8 cellular contexts compared by ENCODE assay signal in the genomic region with DNA sequence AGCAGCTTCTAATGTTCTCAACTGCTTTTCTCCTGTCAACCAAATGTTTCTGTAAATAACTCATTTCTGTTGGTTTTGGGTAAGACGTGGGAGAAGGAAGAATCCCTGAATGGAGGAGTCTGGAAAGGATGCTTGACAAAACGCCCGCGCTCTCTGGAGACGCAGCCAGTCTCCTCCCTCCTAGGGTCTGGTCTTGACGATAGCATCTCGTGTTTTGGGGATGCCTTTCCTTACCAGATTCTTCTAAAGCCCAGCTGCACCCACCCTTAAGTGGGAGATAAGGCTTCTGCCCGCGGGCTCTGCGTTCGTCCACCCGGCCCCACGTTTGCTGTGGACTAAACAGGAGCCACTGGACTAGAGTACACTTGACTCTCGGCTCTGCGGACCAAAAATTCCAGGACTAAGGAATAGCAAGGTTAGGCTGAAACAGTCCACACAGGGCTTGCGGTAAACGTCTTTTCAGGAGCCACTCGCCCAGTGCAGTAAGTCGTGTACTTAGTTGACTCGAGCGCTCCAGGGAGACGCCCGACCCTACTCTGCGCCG. TPM values are rescaled to one million over a fixed set of nuclear protein-coding genes. Genes with fewer than 3 reads are reported as not detected.
DNase-seq lines count a peak whose midpoint lies in the region; ATAC-seq and TF ChIP-seq lines count a peak whose summit lies in the region.

No MANE protein-coding gene starts in this region.

- no peak for ATAC-seq in HG02840 (IDR thresholded peaks at IDR 0.05; ENCODE audit: low FRiP score, unreplicated experiment)
- ATAC-seq in GM21447 (IDR thresholded peaks at IDR 0.05; ENCODE audit: unreplicated experiment), result no peak
- no peak for ATAC-seq in HG02938 (IDR thresholded peaks at IDR 0.05; ENCODE audit: unreplicated experiment)

- TF ChIP-seq CTCF in osteocyte (IDR thresholded peaks at IDR 0.05), result no peak

- peaks cover 20% of the 10 kb centered on the region for H3K4me1 Mint-ChIP-seq in activated CD4-positive, alpha-beta memory T cell treated with anti-CD3 and anti-CD28 coated beads, Interleukin-2, amount 10 ng/mL, durations not matched to agents 7 days and 5 days
- H3K4me1 Mint-ChIP-seq in osteocyte (ENCODE audit: unreplicated experiment), result peaks cover 49% of the 10 kb centered on the region

- H3K27ac Mint-ChIP-seq in activated CD4-positive, alpha-beta memory T cell treated with anti-CD3 and anti-CD28 coated beads, Interleukin-2, amount 10 ng/mL, durations not matched to agents 7 days and 5 days, result no peak overlapping the region
- H3K27ac Mint-ChIP-seq in osteocyte (ENCODE audit: unreplicated experiment), result peak overlapping the region; percentile 98

- POLR2A ChIA-PET in activated CD4-positive, alpha-beta memory T cell treated with anti-CD3 and anti-CD28 coated beads, Interleukin-2, amount 10 ng/mL, durations not matched to agents 7 days and 5 days (lab: Charles Lee), result interaction anchor here (0.9 kb wide), 1 partner anchor 16 kb away, joined by 3 read pairs; no protein-coding TSS in a partner anchor

- DNase-seq in ELR (ENCODE audit: low read depth) (peak; percentile 41), globus pallidus (ENCODE audit: low spot score) (peak; percentile 48), osteocyte (ENCODE audit: extremely low spot score, unreplicated experiment) (no peak), NCI-H2029 treated with DMSO at 0.1 percent for 48 hours (lab: John Stamatoyannopoulos, UW) (no peak)
- DNase-seq in activated CD4-positive, alpha-beta memory T cell treated with anti-CD3 and anti-CD28 coated beads, Interleukin-2, amount 10 ng/mL, durations not matched to agents 7 days and 5 days, result no peak

- CTCF ChIA-PET in activated CD4-positive, alpha-beta memory T cell treated with anti-CD3 and anti-CD28 coated beads, Interleukin-2, amount 10 ng/mL, durations not matched to agents 7 days and 5 days (lab: Charles Lee), result interaction anchor here (0.7 kb wide), 1 partner anchor 16 kb away, joined by 4 read pairs; no protein-coding TSS in a partner anchor

- H3K9me3 Mint-ChIP-seq in activated CD4-positive, alpha-beta memory T cell treated with anti-CD3 and anti-CD28 coated beads, Interleukin-2, amount 10 ng/mL, durations not matched to agents 7 days and 5 days, result no peaks in the 10 kb centered on the region
- H3K9me3 Mint-ChIP-seq in osteocyte (ENCODE audit: unreplicated experiment), result no peaks in the 10 kb centered on the region

- peaks cover 3% of the 10 kb centered on the region for H3K36me3 Mint-ChIP-seq in activated CD4-positive, alpha-beta memory T cell treated with anti-CD3 and anti-CD28 coated beads, Interleukin-2, amount 10 ng/mL, durations not matched to agents 7 days and 5 days (ENCODE audit: low read depth)
- H3K36me3 Mint-ChIP-seq in osteocyte (ENCODE audit: unreplicated experiment), result peaks cover 28% of the 10 kb centered on the region

- peaks cover 24% of the 10 kb centered on the region for H3K27me3 Mint-ChIP-seq in activated CD4-positive, alpha-beta memory T cell treated with anti-CD3 and anti-CD28 coated beads, Interleukin-2, amount 10 ng/mL, durations not matched to agents 7 days and 5 days
- no peaks in the 10 kb centered on the region for H3K27me3 Mint-ChIP-seq in osteocyte (ENCODE audit: unreplicated experiment)

- peak overlapping the region; percentile 81 for H3K4me3 Mint-ChIP-seq in activated CD4-positive, alpha-beta memory T cell treated with anti-CD3 and anti-CD28 coated beads, Interleukin-2, amount 10 ng/mL, durations not matched to agents 7 days and 5 days
- H3K4me3 Mint-ChIP-seq in osteocyte (ENCODE audit: unreplicated experiment), result peak overlapping the region; percentile 97

RNA-seq across cellular contexts. Expression of gene CTSL, which starts 0.5 kb away (rescaled TPM):
- 10 to 100 TPM; 12.1 to 12.9 TPM for total RNA-seq in activated CD4-positive, alpha-beta memory T cell treated with anti-CD3 and anti-CD28 coated beads, Interleukin-2, amount 10 ng/mL, durations not matched to agents 7 days and 5 days
- total RNA-seq in osteocyte, result 264 and 277 TPM in 2 replicates

Comparison
In these comparisons a context has a peak if more than half of its experiments do, and no peak if none do; other contexts are left out.
1. DNase-seq: peak in ELR (single experiment) and globus pallidus (single experiment); none in activated CD4-positive, alpha-beta memory T cell treated with anti-CD3 and anti-CD28 coated beads, Interleukin-2, amount 10 ng/mL, durations not matched to agents 7 days and 5 days (single experiment), osteocyte (single experiment) and NCI-H2029 treated with DMSO at 0.1 percent for 48 hours (single experiment).
2. RNA of gene CTSL, which starts 0.5 kb away (total RNA-seq): 264 to 277 TPM in osteocyte; 12.1 to 12.9 TPM in activated CD4-positive, alpha-beta memory T cell treated with anti-CD3 and anti-CD28 coated beads, Interleukin-2, amount 10 ng/mL, durations not matched to agents 7 days and 5 days; every median in the first group is over 10 times any median in the second.